23 cellular contexts compared by ENCODE assay signal in the genomic region with DNA sequence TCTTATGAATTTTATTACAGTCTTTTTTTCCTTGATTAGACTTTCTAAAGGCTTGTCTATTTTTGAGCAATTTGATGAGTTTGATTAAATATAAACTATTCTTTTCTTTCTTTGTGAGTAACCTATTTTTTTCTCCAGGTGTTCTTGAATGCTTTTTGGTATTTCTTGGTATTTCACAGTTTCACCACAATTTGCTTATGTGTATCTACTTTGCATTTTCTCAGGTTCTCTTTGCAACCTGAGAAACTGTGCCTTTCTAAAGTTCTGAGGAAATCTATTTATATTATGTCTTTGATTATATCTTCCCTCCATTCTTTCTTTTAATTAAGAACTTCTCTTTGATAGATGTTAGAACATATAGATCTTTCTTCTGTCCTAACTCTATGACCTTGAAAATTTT.
DNase-seq lines count a peak whose midpoint lies in the region; ATAC-seq and TF ChIP-seq lines count a peak whose summit lies in the region.
"Had no signal": no experiment of that assay in that cellular context is flagged by ENCODE, and none has a peak within 500 bp of the region (broad histone marks: within the 10 kb centered on the region; RNA-seq: fewer than 3 reads in every experiment).

No MANE protein-coding gene starts in this region.

- H3K4me1 ChIP-seq in OCI-LY7 (ENCODE audit: insufficient read depth, low read length, poor library complexity, severe bottlenecking): no peaks in the 10 kb centered on the region
- H3K4me1 ChIP-seq: HAP-1 had no signal

- H3K79me2 ChIP-seq in OCI-LY7 (ENCODE audit: insufficient read depth, low read depth, low read length): no peaks in the 10 kb centered on the region

- intact Hi-C loops in OCI-LY7 (cut with micrococcal nuclease; ENCODE audit: unreplicated experiment): no loop called here

- ATAC-seq in GM18520 (IDR thresholded peaks at IDR 0.05; ENCODE audit: unreplicated experiment): peak; percentile 48
- peak; percentile 61 for ATAC-seq in GM21529 (IDR thresholded peaks at IDR 0.05; ENCODE audit: unreplicated experiment)
- peak; percentile 70 for ATAC-seq in HG03175 (IDR thresholded peaks at IDR 0.05; ENCODE audit: unreplicated experiment)
- ATAC-seq: GM23338 had no signal

- no peaks in the 10 kb centered on the region for H3K9me2 ChIP-seq in OCI-LY7 (ENCODE audit: insufficient read depth, low read length)

- H3K4me2 ChIP-seq in OCI-LY7 (ENCODE audit: low read length): 0 out of 2 replicates have a peak overlapping the region, but pooled peaks have one; percentile 4
- H3K4me2 ChIP-seq: GM23338, KMS-11 had no signal

- CTCF ChIA-PET in OCI-LY7 (lab: Charles Lee; ENCODE audit: unreplicated experiment): no interaction called here
- CTCF ChIA-PET in RWPE1 (lab: Yijun Ruan, JAX): no interaction called here
- CTCF ChIA-PET in activated CD4-positive, alpha-beta memory T cell treated with anti-CD3 and anti-CD28 coated beads, Interleukin-2, amount 10 ng/mL, durations not matched to agents 7 days and 5 days (lab: Charles Lee): no interaction called here

- no peak overlapping the region for H3K27ac Mint-ChIP-seq in activated CD4-positive, alpha-beta memory T cell treated with anti-CD3 and anti-CD28 coated beads, Interleukin-2, amount 10 ng/mL, durations not matched to agents 7 days and 5 days
- H3K27ac Mint-ChIP-seq: B cell; GM23338; T-helper 1 cell treated with Interleukin-12 subunit alpha and Interleukin-12 subunit beta and Interleukin-4 antibody, amounts not matched to agents 30 μg/mL and 1 μg/mL, for 36 hours had no signal

- H3K27ac ChIP-seq in OCI-LY7 (ENCODE audit: low read depth, low read length, poor library complexity, severe bottlenecking) (no peak overlapping the region), RWPE1 (no peak overlapping the region)
- H3K27ac ChIP-seq: KMS-11 had no signal

- BruUV-seq in OCI-LY7 (replicated peaks; lab: Mats Ljungman, UMichigan): no TSS peak

- no peak overlapping the region for H2AFZ ChIP-seq in OCI-LY7 (ENCODE audit: low read length)
- H2AFZ ChIP-seq: GM23338 had no signal

- H3K36me3 ChIP-seq in OCI-LY7 (ENCODE audit: insufficient read depth, low read length): no peaks in the 10 kb centered on the region
- H3K36me3 ChIP-seq: HAP-1 had no signal

- POLR2A ChIA-PET in OCI-LY7 (lab: Charles Lee): no interaction called here
- POLR2A ChIA-PET in RWPE1 (lab: Yijun Ruan, JAX; ENCODE audit: low non-redundant PET): no interaction called here
- POLR2A ChIA-PET in activated CD4-positive, alpha-beta memory T cell treated with anti-CD3 and anti-CD28 coated beads, Interleukin-2, amount 10 ng/mL, durations not matched to agents 7 days and 5 days (lab: Charles Lee): no interaction called here

- no peak for TF ChIP-seq CTCF in OCI-LY7 (conservative IDR thresholded peaks at IDR 0.05; ENCODE audit: low read length)
- no peak for TF ChIP-seq CTCF in RWPE1 (conservative IDR thresholded peaks at IDR 0.05; ENCODE audit: low read depth)

- H3K9me3 ChIP-seq in OCI-LY7 (ENCODE audit: low read length): no peaks in the 10 kb centered on the region
- H3K9me3 ChIP-seq: HAP-1 had no signal

- H3K36me3 Mint-ChIP-seq in activated CD4-positive, alpha-beta memory T cell treated with anti-CD3 and anti-CD28 coated beads, Interleukin-2, amount 10 ng/mL, durations not matched to agents 7 days and 5 days (ENCODE audit: low read depth): no peaks in the 10 kb centered on the region

- H3K27me3 Mint-ChIP-seq in activated CD4-positive, alpha-beta memory T cell treated with anti-CD3 and anti-CD28 coated beads, Interleukin-2, amount 10 ng/mL, durations not matched to agents 7 days and 5 days: no peaks in the 10 kb centered on the region
- H3K27me3 Mint-ChIP-seq: B cell had no signal

- H3K9me3 Mint-ChIP-seq in activated CD4-positive, alpha-beta memory T cell treated with anti-CD3 and anti-CD28 coated beads, Interleukin-2, amount 10 ng/mL, durations not matched to agents 7 days and 5 days: no peaks in the 10 kb centered on the region
- H3K9me3 Mint-ChIP-seq: CD14-positive monocyte; GM23338; T-helper 1 cell treated with Interleukin-12 subunit alpha and Interleukin-12 subunit beta and Interleukin-4 antibody, amounts not matched to agents 30 μg/mL and 1 μg/mL, for 36 hours had no signal

- no peak for DNase-seq in OCI-LY7 (ENCODE audit: low spot score)
- DNase-seq in activated CD4-positive, alpha-beta T cell treated with anti-CD3 and anti-CD28 coated beads, Interleukin-2, amount 50 U/mL, for 1 hour: no peak
- DNase-seq in RWPE1 (ENCODE audit: low spot score): no peak
- DNase-seq in activated CD4-positive, alpha-beta memory T cell treated with anti-CD3 and anti-CD28 coated beads, Interleukin-2, amount 10 ng/mL, durations not matched to agents 7 days and 5 days: no peak
- no peak for DNase-seq in glomerular visceral epithelial cell (ENCODE audit: extremely low spot score)
- DNase-seq: GDM1, IMR-90, NCI-H1105, NCI-H1694, NCI-H2081 treated with DMSO at 0.1 percent for 48 hours, NCI-H2171 treated with DMSO at 0.1 percent for 48 hours, NCI-H524 treated with DMSO at 0.1 percent for 48 hours, NCI-H82, SHP77 had no signal

- H3K4me3 Mint-ChIP-seq in activated CD4-positive, alpha-beta memory T cell treated with anti-CD3 and anti-CD28 coated beads, Interleukin-2, amount 10 ng/mL, durations not matched to agents 7 days and 5 days: no peak overlapping the region
- H3K4me3 Mint-ChIP-seq: B cell; CD14-positive monocyte; GM23338; T-helper 1 cell treated with Interleukin-12 subunit alpha and Interleukin-12 subunit beta and Interleukin-4 antibody, amounts not matched to agents 30 μg/mL and 1 μg/mL, for 36 hours had no signal

- no peaks in the 10 kb centered on the region for H3K4me1 Mint-ChIP-seq in activated CD4-positive, alpha-beta memory T cell treated with anti-CD3 and anti-CD28 coated beads, Interleukin-2, amount 10 ng/mL, durations not matched to agents 7 days and 5 days

- H4K20me1 ChIP-seq in OCI-LY7 (ENCODE audit: insufficient read depth, low read length): no peaks in the 10 kb centered on the region

- no peak overlapping the region for H3K4me3 ChIP-seq in OCI-LY7 (ENCODE audit: low read depth, low read length, poor library complexity, severe bottlenecking)
- H3K4me3 ChIP-seq: GM23338, HAP-1 had no signal
